In genomic region chr7:22948770-22949169, GRCh38 we compare ENCODE assay signal across 17 cellular contexts.
A peak's percentile ranks its signal among the peaks of the same experiment; 100 is the strongest.
DNase-seq lines count a peak whose midpoint lies in the region; ATAC-seq, FAIRE-seq and TF ChIP-seq lines count a peak whose summit lies in the region.
"Had no signal": no experiment of that assay in that cellular context is flagged by ENCODE, and none has a peak within 500 bp of the region (broad histone marks: within the 10 kb centered on the region; RNA-seq: fewer than 3 reads in every experiment).

No MANE protein-coding gene starts in this region.

- no peaks in the 10 kb centered on the region for H3K79me2 ChIP-seq in K562 (ENCODE audit: control insufficient read depth, insufficient read depth, low read length)

- TF ChIP-seq POLR2A in K562 (conservative IDR thresholded peaks at IDR 0.05) (no peak), right lobe of liver (IDR thresholded peaks at IDR 0.05) (no peak)

- H3K9me3 ChIP-seq in K562 (replicated peaks; ENCODE audit: control insufficient read depth, insufficient read depth, low read depth, low read length) (no peaks in the 10 kb centered on the region), right lobe of liver (no peaks in the 10 kb centered on the region), pancreas (no peaks in the 10 kb centered on the region)
- H3K9me3 ChIP-seq: A549, BE2C had no signal

- intact Hi-C loops in K562 (cut with micrococcal nuclease) (no loop called here), right lobe of liver (cut with DNase I) (no loop called here), pancreas (cut with DNase I) (no loop called here)

- H3K4me3 ChIP-seq in K562 (no peak overlapping the region), right lobe of liver (no peak overlapping the region), pancreas (no peak overlapping the region)
- H3K4me3 ChIP-seq: A549, GM12878 had no signal

- peaks cover 7% of the 10 kb centered on the region for H3K36me3 Mint-ChIP-seq in effector memory CD8-positive, alpha-beta T cell (ENCODE audit: insufficient read depth)

- no peaks in the 10 kb centered on the region for H3K9me1 ChIP-seq in K562 (ENCODE audit: control insufficient read depth, insufficient read depth, low read length)

- POLR2A ChIA-PET in HEK293T (lab: Yijun Ruan, JAX), result no interaction called here
- POLR2A ChIA-PET in K562 (lab: Yijun Ruan, JAX), result no interaction called here

- BruUV-seq in K562 (replicated peaks; lab: Mats Ljungman, UMichigan), result no TSS peak

- 37% methylated on average over 2 of the region's 2 CpGs for WGBS in K562 (ENCODE audit: insufficient coverage, low coverage, missing lambda C conversion rate)
- 8% methylated on average over 2 of the region's 2 CpGs for WGBS in right lobe of liver (ENCODE audit: insufficient coverage, low coverage, low lambda C conversion rate, missing lambda C conversion rate)
- WGBS in pancreas, 2 donors, result 10 to 18% methylated on average over 2 of the region's 2 CpGs

- no peak overlapping the region for H3K9ac ChIP-seq in K562 (ENCODE audit: insufficient read depth in 1 of 2, low read depth in 2 of 2, low read length in 2 of 2)

- CTCF ChIA-PET in HEK293T (lab: Yijun Ruan, JAX), result no interaction called here
- CTCF ChIA-PET in K562 (lab: Yijun Ruan, JAX; ENCODE audit: low intra/inter-chr PET ratio), result no interaction called here

- in situ Hi-C loops in K562 (cut with MboI), result no loop called here

- no peak for FAIRE-seq in K562 (lab: Jason Lieb, UNC)
- FAIRE-seq in pancreas (lab: Jason Lieb, UNC), result no peak
- FAIRE-seq: A549, GM12878, GM18507 had no signal

- no peak for TF ChIP-seq EP300 in K562 (IDR thresholded peaks at IDR 0.05; ENCODE audit: low read length)

- no peaks in the 10 kb centered on the region for H3K4me1 ChIP-seq in K562 (replicated peaks in 1 of 2; ENCODE audit: control insufficient read depth in 2 of 2, insufficient read depth in 2 of 2, low read length in 2 of 2)
- peaks cover 0 to 9% (median 0%) of the 10 kb centered on the region in 4 donors for H3K4me1 ChIP-seq in right lobe of liver
- peaks cover 10% of the 10 kb centered on the region in 3 donors for H3K4me1 ChIP-seq in pancreas
- H3K4me1 ChIP-seq: A549, BE2C had no signal

- no peaks in the 10 kb centered on the region for H3K27me3 Mint-ChIP-seq in effector memory CD8-positive, alpha-beta T cell
- H3K27me3 Mint-ChIP-seq: CD4-positive, alpha-beta memory T cell had no signal

- H3K4me3 Mint-ChIP-seq in effector memory CD8-positive, alpha-beta T cell, result no peak overlapping the region
- H3K4me3 Mint-ChIP-seq: CD4-positive, alpha-beta memory T cell had no signal

- no peak for TF ChIP-seq RAD21 in K562 (CRISPR knock-in tag; conservative IDR thresholded peaks at IDR 0.05 in 1 of 2, IDR thresholded peaks at IDR 0.05 in 1 of 2)

- TF ChIP-seq CTCF in K562 (IDR thresholded peaks at IDR 0.05 in 2 of 3, conservative IDR thresholded peaks at IDR 0.05 in 1 of 3; ENCODE audit: insufficient read depth in 2 of 3, low read depth in 1 of 3, low read length in 3 of 3) (no peak), right lobe of liver (IDR thresholded peaks at IDR 0.05) (no peak), pancreas (IDR thresholded peaks at IDR 0.05) (no peak)

- H4K20me1 ChIP-seq in K562 (replicated peaks; ENCODE audit: control insufficient read depth, insufficient read depth, low read length), result no peaks in the 10 kb centered on the region

- DNase-seq in HEK293T (ENCODE audit: extremely low spot score) (no peak), K562 (ENCODE audit: extremely low read depth in 1 of 4, low spot score in 3 of 4) (no peak), right lobe of liver (peak in 1 of 3 donors; percentile 50), pancreas (peak in 1 of 6 donors; percentile 20), HuH-7 (ENCODE audit: low spot score) (no peak)
- DNase-seq in effector memory CD8-positive, alpha-beta T cell, result no peak
- DNase-seq: BE2C; CD4-positive, alpha-beta memory T cell; DMS79; GOT3; HCEC 1CT had no signal

- no peak for ATAC-seq in K562
- ATAC-seq in right lobe of liver, result peak; percentile 93 to 98 (median 94)
- ATAC-seq in pancreas, result peak in 3 of 4 donors; percentile 38 to 85 (median 71)
- no peak for ATAC-seq in effector memory CD8-positive, alpha-beta T cell (replicated peaks)
- ATAC-seq in GM19455 (IDR thresholded peaks at IDR 0.05; ENCODE audit: unreplicated experiment), result no peak
- no peak for ATAC-seq in HG03442 (IDR thresholded peaks at IDR 0.05; ENCODE audit: unreplicated experiment)
- ATAC-seq: A549, GM12878 had no signal

- H2AFZ ChIP-seq in K562 (ENCODE audit: low read depth, low read length), result no peak overlapping the region

- H3K27ac ChIP-seq in K562 (ENCODE audit: extremely low read depth, low read depth, low read length) (no peak overlapping the region), right lobe of liver (peak overlapping the region in 1 of 3 donors; percentile 16), pancreas (no peak overlapping the region)
- H3K27ac ChIP-seq: A549, C4-2B had no signal

- no peaks in the 10 kb centered on the region for H3K27me3 ChIP-seq in K562 (ENCODE audit: control insufficient read depth in 2 of 2, insufficient read depth in 2 of 2, low read length in 2 of 2)
- no peaks in the 10 kb centered on the region for H3K27me3 ChIP-seq in right lobe of liver
- no peaks in the 10 kb centered on the region for H3K27me3 ChIP-seq in pancreas

- peaks cover 16% of the 10 kb centered on the region; the same call in 2 of the 3 replicates for H3K36me3 ChIP-seq in K562 (ENCODE audit: control insufficient read depth, insufficient read depth, low read length)
- no peaks in the 10 kb centered on the region for H3K36me3 ChIP-seq in right lobe of liver
- H3K36me3 ChIP-seq in pancreas, result no peaks in the 10 kb centered on the region
- H3K36me3 ChIP-seq: BE2C had no signal

- no peak overlapping the region for H3K27ac Mint-ChIP-seq in effector memory CD8-positive, alpha-beta T cell
- H3K27ac Mint-ChIP-seq: CD4-positive, alpha-beta memory T cell had no signal

- no peaks in the 10 kb centered on the region for H3K9me3 Mint-ChIP-seq in effector memory CD8-positive, alpha-beta T cell
- H3K9me3 Mint-ChIP-seq: CD4-positive, alpha-beta memory T cell had no signal

- H3K4me1 Mint-ChIP-seq in effector memory CD8-positive, alpha-beta T cell (ENCODE audit: low read depth in 2 of 2), result no peaks in the 10 kb centered on the region
- H3K4me1 Mint-ChIP-seq: CD4-positive, alpha-beta memory T cell had no signal

- no peak overlapping the region for H3K4me2 ChIP-seq in K562 (ENCODE audit: insufficient read depth, low read length)
- H3K4me2 ChIP-seq: A549 had no signal

TF ChIP-seq in HEK293T, 16 proteins besides CTCF, POLR2A, EP300 and RAD21:
- no peak for TF ChIP-seq LEF1 (IDR thresholded peaks at IDR 0.05; ENCODE audit: borderline replicate concordance)
- TF ChIP-seq PKNOX1 (IDR thresholded peaks at IDR 0.05), result peak; percentile 71

TF ChIP-seq in K562, 482 proteins besides CTCF, POLR2A, EP300 and RAD21:
- peak; percentile 20; the same call in 1 of the 2 replicates for TF ChIP-seq PKNOX1 (IDR thresholded peaks at IDR 0.05)
- TF ChIP-seq ESRRB (CRISPR knock-in tag; IDR thresholded peaks at IDR 0.05; ENCODE audit: borderline replicate concordance), result no peak
- TF ChIP-seq TEAD1 (CRISPR knock-in tag; IDR thresholded peaks at IDR 0.05), result no peak

Comparison
In these comparisons a context has a peak if more than half of its experiments do, and no peak if none do; other contexts are left out.
1. ATAC-seq: peak in right lobe of liver (4 of 4) and pancreas (3 of 4); none in K562 (single experiment), effector memory CD8-positive, alpha-beta T cell (single experiment), GM19455 (single experiment) and HG03442 (single experiment).